Comparison of ENCODE assay signal across 8 cellular contexts in the genomic region with DNA sequence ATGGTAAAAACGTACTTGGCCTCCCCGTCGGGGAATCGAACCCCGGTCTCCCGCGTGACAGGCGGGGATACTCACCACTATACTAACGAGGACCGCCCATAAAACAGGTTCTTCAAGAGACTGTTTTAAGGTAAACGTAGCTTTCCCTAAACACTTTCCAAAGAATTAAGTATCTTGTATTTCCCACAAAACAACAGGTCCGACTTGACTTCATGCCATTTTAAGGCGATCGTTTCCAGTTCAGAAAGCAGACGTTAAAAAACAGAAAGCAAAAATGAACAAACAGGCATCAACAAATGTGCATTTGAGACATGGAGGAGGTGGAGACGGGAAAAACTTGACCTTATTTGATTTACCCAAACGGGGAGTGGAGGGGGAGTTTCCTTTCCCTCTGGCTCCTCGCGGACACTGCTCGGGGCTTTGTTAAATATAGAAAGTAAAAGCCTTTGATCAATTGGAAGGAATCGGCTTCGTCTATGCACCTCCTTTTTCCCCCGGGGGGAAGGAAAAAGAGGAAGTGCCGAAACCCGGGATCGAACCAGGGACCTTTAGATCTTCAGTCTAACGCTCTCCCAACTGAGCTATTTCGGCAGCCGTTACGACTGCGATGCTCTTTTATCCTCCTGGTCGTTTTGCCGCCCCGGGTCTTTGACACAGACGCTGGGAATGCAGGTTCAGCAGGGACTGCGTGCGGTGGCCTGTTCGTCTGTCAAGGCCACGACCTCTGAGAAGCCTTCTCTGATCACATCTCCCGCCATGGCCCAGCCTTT. TPM values are rescaled to one million over a fixed set of nuclear protein-coding genes. Genes with fewer than 3 reads are reported as not detected.
A peak's percentile ranks its signal among the peaks of the same experiment; 100 is the strongest.
DNase-seq lines count a peak whose midpoint lies in the region; ATAC-seq and TF ChIP-seq lines count a peak whose summit lies in the region.

No MANE protein-coding gene starts in this region.

- H3K4me3 ChIP-seq in GM12864 (ENCODE audit: low read depth, low read length), result peak overlapping the region; percentile 60
- peak overlapping the region; percentile 70 for H3K4me3 ChIP-seq in SJCRH30
- peak overlapping the region; percentile 64 for H3K4me3 ChIP-seq in astrocyte of the cerebellum (ENCODE audit: low read depth, low read length)
- H3K4me3 ChIP-seq in iPS-15b (ENCODE audit: low read depth, low read length), result peak overlapping the region; percentile 81
- peak overlapping the region; percentile 30 to 58 (median 53) for H3K4me3 ChIP-seq in skin epidermis

- no peaks in the 10 kb centered on the region for H3K36me3 ChIP-seq in SJCRH30
- no peaks in the 10 kb centered on the region for H3K36me3 ChIP-seq in iPS-15b (ENCODE audit: control insufficient read depth, insufficient read depth, low read length)

- ATAC-seq in HG02852 (IDR thresholded peaks at IDR 0.05; ENCODE audit: unreplicated experiment), result peak; percentile 65

- H3K27me3 ChIP-seq in SJCRH30 (no peaks in the 10 kb centered on the region), iPS-15b (ENCODE audit: control insufficient read depth, insufficient read depth, low read length) (no peaks in the 10 kb centered on the region)

- TF ChIP-seq CTCF in GM12864 (IDR thresholded peaks at IDR 0.05; ENCODE audit: low read depth, low read length, missing control alignments) (no peak), astrocyte of the cerebellum (IDR thresholded peaks at IDR 0.05; ENCODE audit: low read depth, low read length, missing control alignments) (no peak)

- H3K27ac ChIP-seq in SJCRH30, result peak overlapping the region; percentile 83
- peak overlapping the region; percentile 37 to 97 (median 85) for H3K27ac ChIP-seq in skin epidermis

- H3K9me3 ChIP-seq in SJCRH30 (replicated peaks) (no peaks in the 10 kb centered on the region), iPS-15b (ENCODE audit: control insufficient read depth, insufficient read depth, low read length) (no peaks in the 10 kb centered on the region)

- in situ Hi-C loops in astrocyte of the cerebellum (cut with HindIII; ENCODE audit: low sequenced_read_pairs), result no loop called here

- H3K9ac ChIP-seq in iPS-15b (ENCODE audit: low read depth, low read length), result peak overlapping the region; percentile 84

- H3K4me1 ChIP-seq in SJCRH30 (peaks cover 2% of the 10 kb centered on the region; the same call in 1 of the 2 replicates), iPS-15b (ENCODE audit: control insufficient read depth, insufficient read depth, low read length) (peaks cover 3% of the 10 kb centered on the region)

- DNase-seq in GM12864 (ENCODE audit: low read depth), result peak; percentile 74
- DNase-seq in SJCRH30, result peak; percentile 84 to 96
- DNase-seq in astrocyte of the cerebellum (ENCODE audit: low read depth), result peak; percentile 70
- DNase-seq in NCI-H2081 treated with DMSO at 0.1 percent for 48 hours (lab: John Stamatoyannopoulos, UW), result no peak
- DNase-seq in amniotic stem cell (lab: John Stamatoyannopoulos, UW), result no peak

RNA-seq across cellular contexts. Expression of a gene that starts 13.1 kb away (rescaled TPM):
- 492 and 503 TPM in 2 replicates for total RNA-seq in SJCRH30 (2014; rRNA removed; shearing (Covaris generic))

Comparison
In these comparisons a context has a peak if more than half of its experiments do, and no peak if none do; other contexts are left out.
1. DNase-seq: peak in GM12864 (single experiment), SJCRH30 (2 of 2) and astrocyte of the cerebellum (single experiment); none in NCI-H2081 treated with DMSO at 0.1 percent for 48 hours (single experiment) and amniotic stem cell (single experiment).
2. Peak in every context shown above with its lines, with median percentiles within 50 percentile points of each other: H3K4me3 ChIP-seq.